Comparison of ENCODE assay signal across 9 cellular contexts in the genomic region with DNA sequence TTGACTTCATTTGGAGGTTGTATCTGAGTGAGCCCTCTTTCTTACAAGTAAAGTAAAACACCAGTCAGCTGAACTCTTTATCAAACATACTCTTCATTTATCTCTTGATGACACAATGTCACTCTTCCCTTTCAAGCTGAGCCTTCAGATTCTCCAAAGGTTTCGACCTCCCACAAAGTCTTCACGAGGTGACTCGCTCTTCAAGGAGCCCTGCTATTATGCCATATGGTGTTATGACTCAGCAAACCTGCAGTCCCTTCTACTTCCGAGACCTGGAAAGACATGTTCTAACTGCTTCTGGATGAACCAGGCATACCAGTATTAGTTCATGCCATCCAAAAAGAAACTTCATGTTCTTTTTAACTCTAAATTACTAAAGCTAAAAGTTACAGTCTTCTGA. TPM values are rescaled to one million over a fixed set of nuclear protein-coding genes. Genes with fewer than 3 reads are reported as not detected.
DNase-seq lines count a peak whose midpoint lies in the region; ATAC-seq, FAIRE-seq and TF ChIP-seq lines count a peak whose summit lies in the region.
"Had no signal": no experiment of that assay in that cellular context is flagged by ENCODE, and none has a peak within 500 bp of the region (broad histone marks: within the 10 kb centered on the region; RNA-seq: fewer than 3 reads in every experiment).

No MANE protein-coding gene starts in this region.

- 38 to 39% methylated on average over 4 of the region's 4 CpGs for WGBS in esophagus, 2 donors

- intact Hi-C loops in sciatic nerve (cut with DNase I): no loop called here

- DNase-seq in H54 (ENCODE audit: insufficient read length, low spot score) (peak; percentile 27), OCI-M1 (lab: John Stamatoyannopoulos, UW) (peak; percentile 82), sciatic nerve (ENCODE audit: low spot score) (no peak), NCI-H774 (lab: John Stamatoyannopoulos, UW) (no peak), NCI-H2081 (lab: John Stamatoyannopoulos, UW) (no peak), GM19239 (ENCODE audit: insufficient read length, low spot score) (no peak)

- FAIRE-seq in H54 (lab: Jason Lieb, UNC) (peak; percentile 96), GM19239 (lab: Jason Lieb, UNC) (no peak)

- no peaks in the 10 kb centered on the region for H3K36me3 ChIP-seq in esophagus (ENCODE audit: control insufficient read depth in 2 of 2, insufficient read depth in 2 of 2, low read length in 1 of 2)

- H3K9me3 ChIP-seq in esophagus (ENCODE audit: control insufficient read depth in 2 of 2, insufficient read depth in 1 of 2, low read depth in 1 of 2, low read length in 1 of 2): no peaks in the 10 kb centered on the region

- no peak for TF ChIP-seq POLR2A in H54 (IDR thresholded peaks at IDR 0.05; ENCODE audit: low read depth, low read length)

- H3K4me3 ChIP-seq in esophagus (ENCODE audit: low read depth in 1 of 2, low read length in 2 of 2): no peak overlapping the region

- H3K27ac ChIP-seq in esophagus (ENCODE audit: low read depth in 2 of 2, low read length in 1 of 2): peak overlapping the region; percentile 28 to 70

- H3K27me3 ChIP-seq in esophagus (ENCODE audit: control insufficient read depth in 1 of 2, insufficient read depth in 2 of 2, low read length in 2 of 2): no peaks in the 10 kb centered on the region

- peaks cover 0 to 3% of the 10 kb centered on the region in 2 donors for H3K4me1 ChIP-seq in esophagus (ENCODE audit: control insufficient read depth in 2 of 2, insufficient read depth in 2 of 2, low read length in 1 of 2)

- ATAC-seq in sciatic nerve: peak; percentile 48
- no peak for ATAC-seq in HG03520 (IDR thresholded peaks at IDR 0.05; ENCODE audit: unreplicated experiment)

RNA-seq across cellular contexts. Expression of gene AADAC, which starts 23.1 kb away (rescaled TPM):
- polyA plus RNA-seq in esophagus: under 1 TPM; 0.75 to 0.82 TPM
- total RNA-seq in sciatic nerve: not detected
- total RNA-seq: activated CD8-positive, alpha-beta memory T cell treated with anti-CD3 and anti-CD28 coated beads for 36 hours had no signal

RNA-seq across cellular contexts. Expression of gene SUCNR1, which starts 36.4 kb away (rescaled TPM):
- under 1 TPM in 1 of 2 donors, not detected in 1; 0.06 TPM for polyA plus RNA-seq in esophagus
- 2.5 TPM for total RNA-seq in sciatic nerve

Comparison
In these comparisons a context has a peak if more than half of its experiments do, and no peak if none do; other contexts are left out.
1. DNase-seq: peak in H54 (single experiment) and OCI-M1 (single experiment); none in sciatic nerve (single experiment), NCI-H774 (single experiment), NCI-H2081 (0 of 2) and GM19239 (single experiment).